ENCODE assay signal across 15 cellular contexts in the genomic region with DNA sequence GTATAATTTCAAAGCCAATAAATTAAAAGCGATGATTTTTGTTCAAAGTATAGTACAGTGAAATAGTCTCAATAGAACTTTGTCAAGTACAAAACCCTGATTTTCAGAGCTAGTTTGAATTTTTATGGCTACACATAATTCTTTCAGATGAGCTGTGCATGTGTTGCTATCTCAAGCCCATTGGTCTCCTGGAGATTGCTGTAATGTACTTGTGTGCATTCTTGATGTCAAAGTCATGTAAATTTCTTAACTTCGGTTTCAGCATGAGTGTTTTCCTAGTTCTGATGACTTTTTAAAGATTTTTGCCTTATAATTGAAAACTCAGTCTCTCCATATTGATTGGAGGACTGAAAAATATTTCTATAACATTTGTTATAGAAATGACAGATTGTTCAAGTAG.
DNase-seq lines count a peak whose midpoint lies in the region; TF ChIP-seq lines count a peak whose summit lies in the region.
"Had no signal": no experiment of that assay in that cellular context is flagged by ENCODE, and none has a peak within 500 bp of the region (broad histone marks: within the 10 kb centered on the region; RNA-seq: fewer than 3 reads in every experiment).

No MANE protein-coding gene starts in this region.

- no peak for TF ChIP-seq EP300 in esophagus muscularis mucosa (IDR thresholded peaks at IDR 0.05)

- H3K27ac ChIP-seq in esophagus muscularis mucosa (replicated peaks in 1 of 4): no peak overlapping the region
- H3K27ac ChIP-seq: PC-9 had no signal

- H3K36me3 ChIP-seq in BE2C (no peaks in the 10 kb centered on the region), esophagus muscularis mucosa (no peaks in the 10 kb centered on the region)

- H3K4me3 ChIP-seq in AG09309 (ENCODE audit: control insufficient read depth, low read depth, low read length) (no peak overlapping the region), choroid plexus epithelial cell (ENCODE audit: low read depth, low read length) (no peak overlapping the region), BE2C (ENCODE audit: low read depth, low read length) (no peak overlapping the region), esophagus muscularis mucosa (no peak overlapping the region)
- H3K4me3 ChIP-seq: PC-9 had no signal

- H3K4me1 ChIP-seq in BE2C (peaks cover 12% of the 10 kb centered on the region), esophagus muscularis mucosa (no peaks in the 10 kb centered on the region)

- H3K9me3 ChIP-seq in BE2C (no peaks in the 10 kb centered on the region), esophagus muscularis mucosa (no peaks in the 10 kb centered on the region)

- H3K27me3 ChIP-seq in BE2C: no peaks in the 10 kb centered on the region
- no peaks in the 10 kb centered on the region for H3K27me3 ChIP-seq in esophagus muscularis mucosa

- WGBS in esophagus muscularis mucosa: 89% methylated on average over 2 of the region's 2 CpGs

- intact Hi-C loops in esophagus muscularis mucosa (cut with DNase I): no loop called here

- TF ChIP-seq CTCF in AG09309 (IDR thresholded peaks at IDR 0.05; ENCODE audit: control insufficient read depth, insufficient read depth, low read depth, low read length, missing control alignments) (no peak), choroid plexus epithelial cell (conservative IDR thresholded peaks at IDR 0.05; ENCODE audit: low read depth, low read length) (no peak), BE2C (IDR thresholded peaks at IDR 0.05; ENCODE audit: low read depth, low read length) (no peak), esophagus muscularis mucosa (IDR thresholded peaks at IDR 0.05) (no peak)

- peak; percentile 16 for DNase-seq in AG09309 (ENCODE audit: low read depth)
- peak; percentile 14 for DNase-seq in NCI-H226
- DNase-seq in choroid plexus epithelial cell (ENCODE audit: low read depth): peak; percentile 81
- DNase-seq in iris pigment epithelial cell (ENCODE audit: low read depth): peak; percentile 82
- no peak for DNase-seq in BE2C
- no peak for DNase-seq in activated CD4-positive, alpha-beta T cell treated with anti-CD3 and anti-CD28 coated beads for 4 hours
- no peak for DNase-seq in esophagus muscularis mucosa (ENCODE audit: extremely low spot score)
- DNase-seq in NCI-H345 (lab: John Stamatoyannopoulos, UW): no peak
- DNase-seq: CD4-positive, alpha-beta memory T cell; DND-41; GF-D8; Kasumi-1; NCI-H1694; NCI-H774; PC-9 had no signal

- no peak for TF ChIP-seq POLR2A in esophagus muscularis mucosa (IDR thresholded peaks at IDR 0.05; ENCODE audit: low read depth)

Comparison
In these comparisons a context has a peak if more than half of its experiments do, and no peak if none do; other contexts are left out.
1. DNase-seq: peak in AG09309 (single experiment), NCI-H226 (single experiment), choroid plexus epithelial cell (single experiment) and iris pigment epithelial cell (single experiment); none in BE2C (single experiment), activated CD4-positive, alpha-beta T cell treated with anti-CD3 and anti-CD28 coated beads for 4 hours (0 of 2), esophagus muscularis mucosa (single experiment) and NCI-H345 (single experiment).